In the genomic region with DNA sequence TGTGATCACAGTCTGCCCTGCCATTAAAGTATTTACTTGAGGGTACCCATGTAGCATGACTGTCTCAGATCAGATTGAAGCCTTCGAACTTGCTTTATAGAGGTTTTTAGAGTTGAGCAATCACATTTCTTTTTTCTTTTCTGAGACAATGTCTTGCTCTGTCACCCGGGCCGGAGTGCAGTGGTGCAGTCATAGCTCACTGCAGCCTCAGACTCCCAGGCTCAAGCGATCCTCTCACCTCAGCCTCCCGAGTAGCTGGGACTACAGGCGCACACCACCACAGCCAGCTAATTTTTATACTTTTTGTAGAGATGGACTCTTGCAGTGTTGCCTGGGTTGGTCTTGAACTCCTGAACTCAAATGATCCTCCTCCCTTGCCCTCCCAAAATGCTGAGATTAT, we compare ENCODE assay signal across 1 cellular context.
TF ChIP-seq lines count a peak whose summit lies in the region.

No MANE protein-coding gene starts in this region.

TF ChIP-seq in HepG2, 621 proteins besides CTCF, POLR2A, EP300 and RAD21 (continued from another document and continues in another):
- TF ChIP-seq, protein P1, sequence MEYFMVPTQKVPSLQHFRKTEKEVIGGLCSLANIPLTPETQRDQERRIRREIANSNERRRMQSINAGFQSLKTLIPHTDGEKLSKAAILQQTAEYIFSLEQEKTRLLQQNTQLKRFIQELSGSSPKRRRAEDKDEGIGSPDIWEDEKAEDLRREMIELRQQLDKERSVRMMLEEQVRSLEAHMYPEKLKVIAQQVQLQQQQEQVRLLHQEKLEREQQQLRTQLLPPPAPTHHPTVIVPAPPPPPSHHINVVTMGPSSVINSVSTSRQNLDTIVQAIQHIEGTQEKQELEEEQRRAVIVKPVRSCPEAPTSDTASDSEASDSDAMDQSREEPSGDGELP (IDR thresholded peaks at IDR 0.05; ENCODE audit: borderline replicate concordance, low read depth): no peak
- TF ChIP-seq MTA3 (CRISPR knock-in tag; IDR thresholded peaks at IDR 0.05): no peak
- TF ChIP-seq, protein P2, sequence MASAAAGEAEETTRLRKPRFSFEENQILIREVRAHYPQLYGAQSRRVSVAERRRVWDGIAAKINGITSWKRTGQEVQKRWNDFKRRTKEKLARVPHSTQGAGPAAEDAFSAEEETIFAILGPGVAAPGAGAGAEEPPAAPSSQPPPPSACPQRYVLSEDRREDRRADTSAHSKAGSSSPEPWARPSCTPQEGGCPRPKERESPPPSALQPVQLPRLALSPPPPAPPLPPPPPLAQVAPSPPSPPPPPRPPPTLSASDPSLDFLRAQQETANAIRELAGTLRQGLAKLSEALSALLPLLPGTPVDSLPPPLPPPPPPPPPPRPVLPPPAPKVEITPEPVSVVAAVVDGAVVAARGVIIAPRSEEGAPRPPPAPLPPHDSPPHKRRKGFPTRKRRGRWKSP (CRISPR knock-in tag; IDR thresholded peaks at IDR 0.05): no peak
- TF ChIP-seq, protein P3, sequence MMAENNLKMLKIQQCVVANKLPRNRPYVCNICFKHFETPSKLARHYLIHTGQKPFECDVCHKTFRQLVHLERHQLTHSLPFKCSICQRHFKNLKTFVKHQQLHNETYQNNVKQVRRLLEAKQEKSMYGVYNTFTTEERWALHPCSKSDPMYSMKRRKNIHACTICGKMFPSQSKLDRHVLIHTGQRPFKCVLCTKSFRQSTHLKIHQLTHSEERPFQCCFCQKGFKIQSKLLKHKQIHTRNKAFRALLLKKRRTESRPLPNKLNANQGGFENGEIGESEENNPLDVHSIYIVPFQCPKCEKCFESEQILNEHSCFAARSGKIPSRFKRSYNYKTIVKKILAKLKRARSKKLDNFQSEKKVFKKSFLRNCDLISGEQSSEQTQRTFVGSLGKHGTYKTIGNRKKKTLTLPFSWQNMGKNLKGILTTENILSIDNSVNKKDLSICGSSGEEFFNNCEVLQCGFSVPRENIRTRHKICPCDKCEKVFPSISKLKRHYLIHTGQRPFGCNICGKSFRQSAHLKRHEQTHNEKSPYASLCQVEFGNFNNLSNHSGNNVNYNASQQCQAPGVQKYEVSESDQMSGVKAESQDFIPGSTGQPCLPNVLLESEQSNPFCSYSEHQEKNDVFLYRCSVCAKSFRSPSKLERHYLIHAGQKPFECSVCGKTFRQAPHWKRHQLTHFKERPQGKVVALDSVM (CRISPR knock-in tag; IDR thresholded peaks at IDR 0.05): peak; percentile 85
- no peak for TF ChIP-seq DR1 (CRISPR knock-in tag; IDR thresholded peaks at IDR 0.05)
- TF ChIP-seq, protein P4, sequence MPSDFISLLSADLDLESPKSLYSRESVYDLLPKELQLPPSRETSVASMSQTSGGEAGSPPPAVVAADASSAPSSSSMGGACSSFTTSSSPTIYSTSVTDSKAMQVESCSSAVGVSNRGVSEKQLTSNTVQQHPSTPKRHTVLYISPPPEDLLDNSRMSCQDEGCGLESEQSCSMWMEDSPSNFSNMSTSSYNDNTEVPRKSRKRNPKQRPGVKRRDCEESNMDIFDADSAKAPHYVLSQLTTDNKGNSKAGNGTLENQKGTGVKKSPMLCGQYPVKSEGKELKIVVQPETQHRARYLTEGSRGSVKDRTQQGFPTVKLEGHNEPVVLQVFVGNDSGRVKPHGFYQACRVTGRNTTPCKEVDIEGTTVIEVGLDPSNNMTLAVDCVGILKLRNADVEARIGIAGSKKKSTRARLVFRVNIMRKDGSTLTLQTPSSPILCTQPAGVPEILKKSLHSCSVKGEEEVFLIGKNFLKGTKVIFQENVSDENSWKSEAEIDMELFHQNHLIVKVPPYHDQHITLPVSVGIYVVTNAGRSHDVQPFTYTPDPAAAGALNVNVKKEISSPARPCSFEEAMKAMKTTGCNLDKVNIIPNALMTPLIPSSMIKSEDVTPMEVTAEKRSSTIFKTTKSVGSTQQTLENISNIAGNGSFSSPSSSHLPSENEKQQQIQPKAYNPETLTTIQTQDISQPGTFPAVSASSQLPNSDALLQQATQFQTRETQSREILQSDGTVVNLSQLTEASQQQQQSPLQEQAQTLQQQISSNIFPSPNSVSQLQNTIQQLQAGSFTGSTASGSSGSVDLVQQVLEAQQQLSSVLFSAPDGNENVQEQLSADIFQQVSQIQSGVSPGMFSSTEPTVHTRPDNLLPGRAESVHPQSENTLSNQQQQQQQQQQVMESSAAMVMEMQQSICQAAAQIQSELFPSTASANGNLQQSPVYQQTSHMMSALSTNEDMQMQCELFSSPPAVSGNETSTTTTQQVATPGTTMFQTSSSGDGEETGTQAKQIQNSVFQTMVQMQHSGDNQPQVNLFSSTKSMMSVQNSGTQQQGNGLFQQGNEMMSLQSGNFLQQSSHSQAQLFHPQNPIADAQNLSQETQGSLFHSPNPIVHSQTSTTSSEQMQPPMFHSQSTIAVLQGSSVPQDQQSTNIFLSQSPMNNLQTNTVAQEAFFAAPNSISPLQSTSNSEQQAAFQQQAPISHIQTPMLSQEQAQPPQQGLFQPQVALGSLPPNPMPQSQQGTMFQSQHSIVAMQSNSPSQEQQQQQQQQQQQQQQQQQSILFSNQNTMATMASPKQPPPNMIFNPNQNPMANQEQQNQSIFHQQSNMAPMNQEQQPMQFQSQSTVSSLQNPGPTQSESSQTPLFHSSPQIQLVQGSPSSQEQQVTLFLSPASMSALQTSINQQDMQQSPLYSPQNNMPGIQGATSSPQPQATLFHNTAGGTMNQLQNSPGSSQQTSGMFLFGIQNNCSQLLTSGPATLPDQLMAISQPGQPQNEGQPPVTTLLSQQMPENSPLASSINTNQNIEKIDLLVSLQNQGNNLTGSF (CRISPR knock-in tag; IDR thresholded peaks at IDR 0.05): no peak
- TF ChIP-seq, protein P5, sequence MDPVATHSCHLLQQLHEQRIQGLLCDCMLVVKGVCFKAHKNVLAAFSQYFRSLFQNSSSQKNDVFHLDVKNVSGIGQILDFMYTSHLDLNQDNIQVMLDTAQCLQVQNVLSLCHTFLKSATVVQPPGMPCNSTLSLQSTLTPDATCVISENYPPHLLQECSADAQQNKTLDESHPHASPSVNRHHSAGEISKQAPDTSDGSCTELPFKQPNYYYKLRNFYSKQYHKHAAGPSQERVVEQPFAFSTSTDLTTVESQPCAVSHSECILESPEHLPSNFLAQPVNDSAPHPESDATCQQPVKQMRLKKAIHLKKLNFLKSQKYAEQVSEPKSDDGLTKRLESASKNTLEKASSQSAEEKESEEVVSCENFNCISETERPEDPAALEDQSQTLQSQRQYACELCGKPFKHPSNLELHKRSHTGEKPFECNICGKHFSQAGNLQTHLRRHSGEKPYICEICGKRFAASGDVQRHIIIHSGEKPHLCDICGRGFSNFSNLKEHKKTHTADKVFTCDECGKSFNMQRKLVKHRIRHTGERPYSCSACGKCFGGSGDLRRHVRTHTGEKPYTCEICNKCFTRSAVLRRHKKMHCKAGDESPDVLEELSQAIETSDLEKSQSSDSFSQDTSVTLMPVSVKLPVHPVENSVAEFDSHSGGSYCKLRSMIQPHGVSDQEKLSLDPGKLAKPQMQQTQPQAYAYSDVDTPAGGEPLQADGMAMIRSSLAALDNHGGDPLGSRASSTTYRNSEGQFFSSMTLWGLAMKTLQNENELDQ (CRISPR knock-in tag; IDR thresholded peaks at IDR 0.05; ENCODE audit: borderline replicate concordance): no peak
- TF ChIP-seq KDM1A (CRISPR knock-in tag; IDR thresholded peaks at IDR 0.05): 0 out of 2 replicates have a peak, but pooled peaks have one; percentile 17
- TF ChIP-seq ZNF549 (CRISPR knock-in tag; IDR thresholded peaks at IDR 0.05): no peak
- TF ChIP-seq, protein P6, sequence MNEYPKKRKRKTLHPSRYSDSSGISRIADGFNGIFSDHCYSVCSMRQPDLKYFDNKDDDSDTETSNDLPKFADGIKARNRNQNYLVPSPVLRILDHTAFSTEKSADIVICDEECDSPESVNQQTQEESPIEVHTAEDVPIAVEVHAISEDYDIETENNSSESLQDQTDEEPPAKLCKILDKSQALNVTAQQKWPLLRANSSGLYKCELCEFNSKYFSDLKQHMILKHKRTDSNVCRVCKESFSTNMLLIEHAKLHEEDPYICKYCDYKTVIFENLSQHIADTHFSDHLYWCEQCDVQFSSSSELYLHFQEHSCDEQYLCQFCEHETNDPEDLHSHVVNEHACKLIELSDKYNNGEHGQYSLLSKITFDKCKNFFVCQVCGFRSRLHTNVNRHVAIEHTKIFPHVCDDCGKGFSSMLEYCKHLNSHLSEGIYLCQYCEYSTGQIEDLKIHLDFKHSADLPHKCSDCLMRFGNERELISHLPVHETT (CRISPR knock-in tag; conservative IDR thresholded peaks at IDR 0.05): no peak
- TF ChIP-seq ZNF3 (CRISPR knock-in tag; IDR thresholded peaks at IDR 0.05): peak; percentile 71; the same call in 1 of the 2 replicates
- TF ChIP-seq GATAD2A (CRISPR knock-in tag; IDR thresholded peaks at IDR 0.05): 0 out of 2 replicates have a peak, but pooled peaks have one; percentile 1
- peak; percentile 34; the same call in 1 of the 2 replicates for TF ChIP-seq CEBPG (CRISPR knock-in tag; IDR thresholded peaks at IDR 0.05)
- TF ChIP-seq ZSCAN20 (CRISPR knock-in tag; IDR thresholded peaks at IDR 0.05; ENCODE audit: borderline replicate concordance): no peak
- TF ChIP-seq SP1 (IDR thresholded peaks at IDR 0.05): no peak
- TF ChIP-seq SP1 (CRISPR knock-in tag; IDR thresholded peaks at IDR 0.05): no peak
- no peak for TF ChIP-seq ZNF781 (CRISPR knock-in tag; IDR thresholded peaks at IDR 0.05; ENCODE audit: borderline replicate concordance, not compliant biosample characterization)
- no peak for TF ChIP-seq SAP130 (CRISPR knock-in tag; IDR thresholded peaks at IDR 0.05; ENCODE audit: low read depth)
- TF ChIP-seq TAF15 (IDR thresholded peaks at IDR 0.05; ENCODE audit: low read depth, low read length, poor library complexity, severe bottlenecking): no peak
- no peak for TF ChIP-seq RFXANK (CRISPR knock-in tag; IDR thresholded peaks at IDR 0.05)
- TF ChIP-seq, protein P7, sequence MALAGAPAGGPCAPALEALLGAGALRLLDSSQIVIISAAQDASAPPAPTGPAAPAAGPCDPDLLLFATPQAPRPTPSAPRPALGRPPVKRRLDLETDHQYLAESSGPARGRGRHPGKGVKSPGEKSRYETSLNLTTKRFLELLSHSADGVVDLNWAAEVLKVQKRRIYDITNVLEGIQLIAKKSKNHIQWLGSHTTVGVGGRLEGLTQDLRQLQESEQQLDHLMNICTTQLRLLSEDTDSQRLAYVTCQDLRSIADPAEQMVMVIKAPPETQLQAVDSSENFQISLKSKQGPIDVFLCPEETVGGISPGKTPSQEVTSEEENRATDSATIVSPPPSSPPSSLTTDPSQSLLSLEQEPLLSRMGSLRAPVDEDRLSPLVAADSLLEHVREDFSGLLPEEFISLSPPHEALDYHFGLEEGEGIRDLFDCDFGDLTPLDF (CRISPR knock-in tag; IDR thresholded peaks at IDR 0.05): no peak
- no peak for TF ChIP-seq ZNF567 (CRISPR knock-in tag; IDR thresholded peaks at IDR 0.05; ENCODE audit: borderline replicate concordance)
- TF ChIP-seq ZMYM2 (CRISPR knock-in tag; IDR thresholded peaks at IDR 0.05): 0 out of 2 replicates have a peak, but pooled peaks have one; percentile 24
- no peak for TF ChIP-seq HNRNPH1 (optimal IDR thresholded peaks at IDR 0.05; ENCODE audit: low read depth, low read length)
- no peak for TF ChIP-seq MBD4 (IDR thresholded peaks at IDR 0.05; ENCODE audit: borderline replicate concordance, low read length)
- TF ChIP-seq, protein P8, sequence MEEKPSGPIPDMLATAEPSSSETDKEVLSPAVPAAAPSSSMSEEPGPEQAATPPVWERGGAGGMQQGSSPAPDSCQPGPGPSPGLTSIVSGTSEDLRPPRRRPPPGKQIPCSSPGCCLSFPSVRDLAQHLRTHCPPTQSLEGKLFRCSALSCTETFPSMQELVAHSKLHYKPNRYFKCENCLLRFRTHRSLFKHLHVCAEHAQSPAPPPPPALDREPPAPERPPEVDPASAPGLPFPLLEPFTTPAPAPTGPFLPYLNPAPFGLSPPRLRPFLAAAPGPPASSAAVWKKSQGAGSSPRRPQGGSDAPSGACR (CRISPR knock-in tag; IDR thresholded peaks at IDR 0.05): no peak
- TF ChIP-seq ZSCAN30 (CRISPR knock-in tag; IDR thresholded peaks at IDR 0.05): no peak
- TF ChIP-seq ZSCAN22 (CRISPR knock-in tag; IDR thresholded peaks at IDR 0.05): no peak
- no peak for TF ChIP-seq HDAC2 (CRISPR knock-in tag; IDR thresholded peaks at IDR 0.05)
- no peak for TF ChIP-seq ZNF224 (CRISPR knock-in tag; IDR thresholded peaks at IDR 0.05)
